In the genomic region with DNA sequence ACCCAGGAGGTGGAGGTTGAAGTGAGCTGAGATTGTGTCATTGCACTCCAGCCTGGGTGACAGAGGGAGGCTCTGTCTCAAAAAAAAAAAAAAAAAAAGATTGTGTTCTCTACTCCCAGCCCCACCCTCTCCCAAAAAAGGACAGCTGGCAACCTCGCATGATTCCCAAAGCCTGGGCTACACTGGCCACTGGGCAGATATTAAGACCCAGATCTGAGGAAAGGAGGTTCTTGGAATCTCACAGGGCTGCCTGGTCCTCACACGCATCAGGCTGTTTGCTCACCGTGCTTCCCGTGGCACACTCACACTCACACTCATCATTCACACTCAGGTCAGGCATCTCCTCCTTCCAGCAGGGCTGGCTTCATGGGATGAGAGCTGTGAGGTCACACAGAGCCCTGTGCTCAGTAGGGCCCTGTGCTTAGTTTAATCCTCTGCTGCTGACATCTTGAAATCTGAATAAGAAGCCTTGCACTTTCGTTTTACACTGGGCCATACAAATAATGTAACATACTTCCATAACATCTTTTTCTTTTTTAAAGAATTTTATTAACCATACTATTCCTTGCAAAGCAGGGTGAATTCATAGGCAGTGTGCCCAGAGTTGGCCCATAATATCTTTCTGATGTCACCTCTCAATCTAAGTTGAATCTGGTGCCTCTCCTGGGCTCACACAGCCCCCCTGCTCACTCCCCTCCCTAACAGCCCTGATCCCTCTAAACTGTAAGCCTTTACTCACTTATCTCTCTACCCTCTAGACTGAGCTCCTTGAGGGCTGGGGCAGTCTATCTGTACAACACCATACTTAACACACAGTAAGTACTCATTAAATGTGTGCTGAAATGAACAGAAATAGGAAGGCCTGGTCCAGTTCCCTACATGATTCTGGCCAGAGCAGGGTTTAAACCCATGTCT, we compare ENCODE assay signal across 17 cellular contexts. TPM values are rescaled to one million over a fixed set of nuclear protein-coding genes. Genes with fewer than 3 reads are reported as not detected.
DNase-seq lines count a peak whose midpoint lies in the region; TF ChIP-seq lines count a peak whose summit lies in the region.
"Had no signal": no experiment of that assay in that cellular context is flagged by ENCODE, and none has a peak within 500 bp of the region (broad histone marks: within the 10 kb centered on the region; RNA-seq: fewer than 3 reads in every experiment).

No MANE protein-coding gene starts in this region.

- H3K27me3 ChIP-seq in hepatocyte (no peaks in the 10 kb centered on the region), testis (no peaks in the 10 kb centered on the region)
- H3K27me3 ChIP-seq: thyroid gland had no signal

- peaks cover 5% of the 10 kb centered on the region for H3K4me1 ChIP-seq in hepatocyte (ENCODE audit: insufficient read depth)
- H3K4me1 ChIP-seq in testis, result peaks cover 23% of the 10 kb centered on the region
- H3K4me1 ChIP-seq: parathyroid adenoma had no signal

- H3K36me3 ChIP-seq in hepatocyte (replicated peaks; ENCODE audit: insufficient read depth, low read depth) (no peaks in the 10 kb centered on the region), testis (ENCODE audit: low read depth, missing control alignments) (no peaks in the 10 kb centered on the region)
- H3K36me3 ChIP-seq: thyroid gland had no signal

- H3K4me3 ChIP-seq in hepatocyte, result no peak overlapping the region
- H3K4me3 ChIP-seq in testis, result no peak overlapping the region
- H3K4me3 ChIP-seq: thyroid gland had no signal

- in situ Hi-C loops in G401 (cut with HindIII; ENCODE audit: low sequenced_read_pairs), result no loop called here

- TF ChIP-seq POLR2A in testis (IDR thresholded peaks at IDR 0.05), result no peak

- H3K36me3 Mint-ChIP-seq in T-helper 2 cell treated with Interferon-gamma antibody and Interleukin-4, amounts not matched to agents 5 μg/mL and 100 μg/mL, for 36 hours (ENCODE audit: low read depth), result peaks cover 7% of the 10 kb centered on the region
- peaks cover 4% of the 10 kb centered on the region for H3K36me3 Mint-ChIP-seq in activated T-helper 2 cell treated with anti-CD3 and anti-CD28 coated beads, Interferon-gamma antibody, Interleukin-2, Interleukin-4, amounts not matched to agents 10 μg/mL and 5 μg/mL and 100 μg/mL, durations not matched to agents 14 hours and 24 hours and 36 hours (ENCODE audit: low read depth)

- H3K27me3 Mint-ChIP-seq in T-helper 2 cell treated with Interferon-gamma antibody and Interleukin-4, amounts not matched to agents 5 μg/mL and 100 μg/mL, for 36 hours (ENCODE audit: low read depth), result no peaks in the 10 kb centered on the region
- H3K27me3 Mint-ChIP-seq in activated T-helper 2 cell treated with anti-CD3 and anti-CD28 coated beads, Interferon-gamma antibody, Interleukin-2, Interleukin-4, amounts not matched to agents 10 μg/mL and 5 μg/mL and 100 μg/mL, durations not matched to agents 14 hours and 24 hours and 36 hours (ENCODE audit: low read depth), result no peaks in the 10 kb centered on the region
- H3K27me3 Mint-ChIP-seq: activated T-helper 17 cell treated with anti-CD3 and anti-CD28 coated beads, Interleukin-2, amount 50 U/mL, for 72 hours had no signal

- peaks cover 30% of the 10 kb centered on the region for H3K4me1 Mint-ChIP-seq in T-helper 2 cell treated with Interferon-gamma antibody and Interleukin-4, amounts not matched to agents 5 μg/mL and 100 μg/mL, for 36 hours (ENCODE audit: low read depth)
- peaks cover 32% of the 10 kb centered on the region for H3K4me1 Mint-ChIP-seq in activated T-helper 2 cell treated with anti-CD3 and anti-CD28 coated beads, Interferon-gamma antibody, Interleukin-2, Interleukin-4, amounts not matched to agents 10 μg/mL and 5 μg/mL and 100 μg/mL, durations not matched to agents 14 hours and 24 hours and 36 hours (ENCODE audit: low read depth)

- no peak for DNase-seq in T-helper 2 cell treated with Interferon-gamma antibody and Interleukin-4, amounts not matched to agents 5 μg/mL and 100 μg/mL, for 36 hours (ENCODE audit: low spot score)
- DNase-seq in T-helper 2 cell (no peak), hepatocyte (ENCODE audit: low spot score) (no peak), testis (no peak), G401 (ENCODE audit: low spot score) (no peak), NCI-H1105 treated with DMSO at 0.1 percent for 48 hours (lab: John Stamatoyannopoulos, UW) (no peak)
- no peak for DNase-seq in activated T-helper 2 cell treated with anti-CD3 and anti-CD28 coated beads, Interferon-gamma antibody, Interleukin-2, Interleukin-4, amounts not matched to agents 10 μg/mL and 5 μg/mL and 100 μg/mL, durations not matched to agents 14 hours and 24 hours and 36 hours (ENCODE audit: low spot score)
- DNase-seq in activated CD8-positive, alpha-beta memory T cell treated with anti-CD3 and anti-CD28 coated beads, Interleukin-2, amount 50 U/mL, for 48 hours, result no peak
- DNase-seq: 8988T, left colon, small intestine, T-helper 1 cell, thyroid gland had no signal

- H3K27ac ChIP-seq in hepatocyte (peak overlapping the region; percentile 71), testis (peak overlapping the region; percentile 26 to 31)
- H3K27ac ChIP-seq: C4-2B, parathyroid adenoma, thyroid gland had no signal

- H2AFZ ChIP-seq in hepatocyte, result no peak overlapping the region
- H2AFZ ChIP-seq: parathyroid adenoma had no signal

- no peaks in the 10 kb centered on the region for H3K9me3 ChIP-seq in hepatocyte (ENCODE audit: low read depth)
- no peaks in the 10 kb centered on the region for H3K9me3 ChIP-seq in testis
- H3K9me3 ChIP-seq: thyroid gland had no signal

- H3K4me3 Mint-ChIP-seq in T-helper 2 cell treated with Interferon-gamma antibody and Interleukin-4, amounts not matched to agents 5 μg/mL and 100 μg/mL, for 36 hours, result no peak overlapping the region
- H3K4me3 Mint-ChIP-seq in activated T-helper 2 cell treated with anti-CD3 and anti-CD28 coated beads, Interferon-gamma antibody, Interleukin-2, Interleukin-4, amounts not matched to agents 10 μg/mL and 5 μg/mL and 100 μg/mL, durations not matched to agents 14 hours and 24 hours and 36 hours (ENCODE audit: low read depth), result no peak overlapping the region
- H3K4me3 Mint-ChIP-seq: activated T-helper 17 cell treated with anti-CD3 and anti-CD28 coated beads, Interleukin-2, amount 50 U/mL, for 72 hours; WTC11 had no signal

- intact Hi-C loops in activated T-helper 2 cell treated with anti-CD3 and anti-CD28 coated beads, Interferon-gamma antibody, Interleukin-2, Interleukin-4, amounts not matched to agents 10 μg/mL and 5 μg/mL and 100 μg/mL, durations not matched to agents 14 hours and 24 hours and 36 hours (cut with micrococcal nuclease), result no loop called here
- intact Hi-C loops in testis (cut with DNase I; ENCODE audit: low total_unique reads), result no loop called here

- peak overlapping the region; percentile 33 for H3K27ac Mint-ChIP-seq in T-helper 2 cell treated with Interferon-gamma antibody and Interleukin-4, amounts not matched to agents 5 μg/mL and 100 μg/mL, for 36 hours
- H3K27ac Mint-ChIP-seq in activated T-helper 2 cell treated with anti-CD3 and anti-CD28 coated beads, Interferon-gamma antibody, Interleukin-2, Interleukin-4, amounts not matched to agents 10 μg/mL and 5 μg/mL and 100 μg/mL, durations not matched to agents 14 hours and 24 hours and 36 hours, result peak overlapping the region; percentile 39
- H3K27ac Mint-ChIP-seq: activated T-helper 17 cell treated with anti-CD3 and anti-CD28 coated beads, Interleukin-2, amount 50 U/mL, for 72 hours; WTC11 had no signal

- H4K20me1 ChIP-seq in hepatocyte (ENCODE audit: insufficient read depth, poor library complexity, severe bottlenecking), result no peaks in the 10 kb centered on the region

- TF ChIP-seq CTCF in hepatocyte (IDR thresholded peaks at IDR 0.05; ENCODE audit: poor library complexity) (no peak), testis (IDR thresholded peaks at IDR 0.05) (no peak)

- 61% methylated on average over 5 of the region's 5 CpGs for WGBS in hepatocyte (ENCODE audit: low lambda C conversion rate, missing lambda C conversion rate)
- 58 to 76% methylated on average over 5 of the region's 5 CpGs for WGBS in testis, 2 donors

- H3K9me3 Mint-ChIP-seq in T-helper 2 cell treated with Interferon-gamma antibody and Interleukin-4, amounts not matched to agents 5 μg/mL and 100 μg/mL, for 36 hours, result peaks cover 19% of the 10 kb centered on the region
- H3K9me3 Mint-ChIP-seq in activated T-helper 2 cell treated with anti-CD3 and anti-CD28 coated beads, Interferon-gamma antibody, Interleukin-2, Interleukin-4, amounts not matched to agents 10 μg/mL and 5 μg/mL and 100 μg/mL, durations not matched to agents 14 hours and 24 hours and 36 hours, result peaks cover 9% of the 10 kb centered on the region
- H3K9me3 Mint-ChIP-seq: activated T-helper 17 cell treated with anti-CD3 and anti-CD28 coated beads, Interleukin-2, amount 50 U/mL, for 72 hours had no signal

- H3K9me2 ChIP-seq in hepatocyte (replicated peaks; ENCODE audit: insufficient read depth), result no peaks in the 10 kb centered on the region

- H3K4me2 ChIP-seq in hepatocyte, result no peak overlapping the region

- no peaks in the 10 kb centered on the region for H3K79me2 ChIP-seq in hepatocyte
- H3K79me2 ChIP-seq: parathyroid adenoma had no signal

RNA-seq across cellular contexts. Expression of a gene that starts 50.2 kb away (rescaled TPM):
- 62.4 and 63.5 TPM in 2 replicates for total RNA-seq in activated T-helper 2 cell treated with anti-CD3 and anti-CD28 coated beads, Interferon-gamma antibody, Interleukin-2, Interleukin-4, amounts not matched to agents 10 μg/mL and 5 μg/mL and 100 μg/mL, durations not matched to agents 14 hours and 24 hours and 36 hours
- total RNA-seq in hepatocyte (11.4 and 18.3 TPM in 2 replicates), testis (100 to 1,000 TPM; 167 to 168 TPM)
- polyA plus RNA-seq in hepatocyte (15.3 and 16.4 TPM in 2 replicates), testis (ENCODE audit: insufficient read depth, low read depth, low replicate concordance) (321 TPM)
- 4.0 and 11.3 TPM in 2 replicates for total RNA-seq in G401 (2014; rRNA removed; shearing (Covaris generic))
